Comparison of ENCODE assay signal across 1 cellular context in genomic region chr1:204320413-204320812, GRCh38.
TF ChIP-seq lines count a peak whose summit lies in the region.

No MANE protein-coding gene starts in this region.

TF ChIP-seq in K562, 482 proteins besides CTCF, POLR2A, EP300 and RAD21 (continued from another document and continues in another):
- TF ChIP-seq CHD7 (IDR thresholded peaks at IDR 0.05; ENCODE audit: low read depth, low read length), result no peak
- TF ChIP-seq ELF4 (CRISPR knock-in tag; IDR thresholded peaks at IDR 0.05), result no peak
- no peak for TF ChIP-seq SAP30 (IDR thresholded peaks at IDR 0.05; ENCODE audit: borderline replicate concordance, insufficient read depth, low read depth, low read length, poor library complexity, severe bottlenecking)
- TF ChIP-seq RBM25 (IDR thresholded peaks at IDR 0.05; ENCODE audit: low read depth, low read length, severe bottlenecking), result no peak
- TF ChIP-seq MEF2A (IDR thresholded peaks at IDR 0.05; ENCODE audit: control insufficient read depth, low read depth, low read length), result no peak
- no peak for TF ChIP-seq PPARD (CRISPR knock-in tag; IDR thresholded peaks at IDR 0.05)
- no peak for TF ChIP-seq HMGN3 (IDR thresholded peaks at IDR 0.05; ENCODE audit: borderline replicate concordance, extremely low read depth, insufficient read length, low read depth, low read length)
- no peak for TF ChIP-seq MYBL2 (IDR thresholded peaks at IDR 0.05; ENCODE audit: low read depth)
- TF ChIP-seq MYBL2 (CRISPR knock-in tag; IDR thresholded peaks at IDR 0.05; ENCODE audit: borderline replicate concordance), result no peak
- TF ChIP-seq DPF2 (IDR thresholded peaks at IDR 0.05), result 0 out of 2 replicates have a peak, but pooled peaks have one; percentile 27
- TF ChIP-seq, protein P1, sequence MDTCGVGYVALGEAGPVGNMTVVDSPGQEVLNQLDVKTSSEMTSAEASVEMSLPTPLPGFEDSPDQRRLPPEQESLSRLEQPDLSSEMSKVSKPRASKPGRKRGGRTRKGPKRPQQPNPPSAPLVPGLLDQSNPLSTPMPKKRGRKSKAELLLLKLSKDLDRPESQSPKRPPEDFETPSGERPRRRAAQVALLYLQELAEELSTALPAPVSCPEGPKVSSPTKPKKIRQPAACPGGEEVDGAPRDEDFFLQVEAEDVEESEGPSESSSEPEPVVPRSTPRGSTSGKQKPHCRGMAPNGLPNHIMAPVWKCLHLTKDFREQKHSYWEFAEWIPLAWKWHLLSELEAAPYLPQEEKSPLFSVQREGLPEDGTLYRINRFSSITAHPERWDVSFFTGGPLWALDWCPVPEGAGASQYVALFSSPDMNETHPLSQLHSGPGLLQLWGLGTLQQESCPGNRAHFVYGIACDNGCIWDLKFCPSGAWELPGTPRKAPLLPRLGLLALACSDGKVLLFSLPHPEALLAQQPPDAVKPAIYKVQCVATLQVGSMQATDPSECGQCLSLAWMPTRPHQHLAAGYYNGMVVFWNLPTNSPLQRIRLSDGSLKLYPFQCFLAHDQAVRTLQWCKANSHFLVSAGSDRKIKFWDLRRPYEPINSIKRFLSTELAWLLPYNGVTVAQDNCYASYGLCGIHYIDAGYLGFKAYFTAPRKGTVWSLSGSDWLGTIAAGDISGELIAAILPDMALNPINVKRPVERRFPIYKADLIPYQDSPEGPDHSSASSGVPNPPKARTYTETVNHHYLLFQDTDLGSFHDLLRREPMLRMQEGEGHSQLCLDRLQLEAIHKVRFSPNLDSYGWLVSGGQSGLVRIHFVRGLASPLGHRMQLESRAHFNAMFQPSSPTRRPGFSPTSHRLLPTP (IDR thresholded peaks at IDR 0.05; ENCODE audit: borderline replicate concordance, extremely low read depth, insufficient read length), result no peak
- TF ChIP-seq ZNF347 (CRISPR knock-in tag; IDR thresholded peaks at IDR 0.05; ENCODE audit: low read depth), result no peak
- TF ChIP-seq, protein P2, sequence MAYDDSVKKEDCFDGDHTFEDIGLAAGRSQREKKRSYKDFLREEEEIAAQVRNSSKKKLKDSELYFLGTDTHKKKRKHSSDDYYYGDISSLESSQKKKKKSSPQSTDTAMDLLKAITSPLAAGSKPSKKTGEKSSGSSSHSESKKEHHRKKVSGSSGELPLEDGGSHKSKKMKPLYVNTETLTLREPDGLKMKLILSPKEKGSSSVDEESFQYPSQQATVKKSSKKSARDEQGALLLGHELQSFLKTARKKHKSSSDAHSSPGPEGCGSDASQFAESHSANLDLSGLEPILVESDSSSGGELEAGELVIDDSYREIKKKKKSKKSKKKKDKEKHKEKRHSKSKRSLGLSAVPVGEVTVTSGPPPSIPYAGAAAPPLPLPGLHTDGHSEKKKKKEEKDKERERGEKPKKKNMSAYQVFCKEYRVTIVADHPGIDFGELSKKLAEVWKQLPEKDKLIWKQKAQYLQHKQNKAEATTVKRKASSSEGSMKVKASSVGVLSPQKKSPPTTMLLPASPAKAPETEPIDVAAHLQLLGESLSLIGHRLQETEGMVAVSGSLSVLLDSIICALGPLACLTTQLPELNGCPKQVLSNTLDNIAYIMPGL (CRISPR knock-in tag; IDR thresholded peaks at IDR 0.05), result no peak
- no peak for TF ChIP-seq ZNF561 (CRISPR knock-in tag; conservative IDR thresholded peaks at IDR 0.05)
- TF ChIP-seq, protein P3, sequence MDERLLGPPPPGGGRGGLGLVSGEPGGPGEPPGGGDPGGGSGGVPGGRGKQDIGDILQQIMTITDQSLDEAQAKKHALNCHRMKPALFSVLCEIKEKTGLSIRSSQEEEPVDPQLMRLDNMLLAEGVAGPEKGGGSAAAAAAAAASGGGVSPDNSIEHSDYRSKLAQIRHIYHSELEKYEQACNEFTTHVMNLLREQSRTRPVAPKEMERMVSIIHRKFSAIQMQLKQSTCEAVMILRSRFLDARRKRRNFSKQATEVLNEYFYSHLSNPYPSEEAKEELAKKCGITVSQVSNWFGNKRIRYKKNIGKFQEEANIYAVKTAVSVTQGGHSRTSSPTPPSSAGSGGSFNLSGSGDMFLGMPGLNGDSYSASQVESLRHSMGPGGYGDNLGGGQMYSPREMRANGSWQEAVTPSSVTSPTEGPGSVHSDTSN (CRISPR knock-in tag; IDR thresholded peaks at IDR 0.05; ENCODE audit: low read depth), result no peak
- TF ChIP-seq, protein P3 (tag; conservative IDR thresholded peaks at IDR 0.05; ENCODE audit: low read depth), result 0 out of 2 replicates have a peak, but pooled peaks have one; percentile 6
- TF ChIP-seq SRF (CRISPR knock-in tag; IDR thresholded peaks at IDR 0.05), result peak in 1 of 2 experiments; percentile 37; a peak in 1 of 4 replicates
- TF ChIP-seq ARID1B (IDR thresholded peaks at IDR 0.05), result peak; percentile 69; the same call in 1 of the 2 replicates
- no peak for TF ChIP-seq SUPT5H (IDR thresholded peaks at IDR 0.05)
- peak; percentile 77 for TF ChIP-seq MAFG (tag; conservative IDR thresholded peaks at IDR 0.05)
- TF ChIP-seq TBL1XR1 (IDR thresholded peaks at IDR 0.05; ENCODE audit: low read length in 2 of 2), result no peak
- TF ChIP-seq TAF9B (IDR thresholded peaks at IDR 0.05; ENCODE audit: partially characterized antibody), result no peak
- peak; percentile 62 for TF ChIP-seq ZNF395 (CRISPR knock-in tag; IDR thresholded peaks at IDR 0.05)
- no peak for TF ChIP-seq ZNF551 (CRISPR knock-in tag; IDR thresholded peaks at IDR 0.05)
- TF ChIP-seq PREB (CRISPR knock-in tag; IDR thresholded peaks at IDR 0.05), result no peak
- no peak for TF ChIP-seq LCOR (CRISPR knock-in tag; IDR thresholded peaks at IDR 0.05)
- TF ChIP-seq RUNX1 (IDR thresholded peaks at IDR 0.05; ENCODE audit: low read depth), result no peak
- TF ChIP-seq RCOR1 (IDR thresholded peaks at IDR 0.05; ENCODE audit: borderline replicate concordance in 1 of 2, low read depth in 2 of 2, low read length in 2 of 2), result 0 out of 4 replicates have a peak, but pooled peaks of 1 of the 2 experiments have one; percentile 4
- no peak for TF ChIP-seq ASH1L (IDR thresholded peaks at IDR 0.05; ENCODE audit: borderline replicate concordance, low read depth, partially characterized antibody)
- TF ChIP-seq SRSF7 (optimal IDR thresholded peaks at IDR 0.05; ENCODE audit: low read depth, low read length), result no peak
- no peak for TF ChIP-seq CBFB (CRISPR knock-in tag; IDR thresholded peaks at IDR 0.05)
- TF ChIP-seq ESRRB (CRISPR knock-in tag; IDR thresholded peaks at IDR 0.05; ENCODE audit: borderline replicate concordance), result no peak
- TF ChIP-seq MLX (CRISPR knock-in tag; conservative IDR thresholded peaks at IDR 0.05), result no peak
- no peak for TF ChIP-seq E2F4 (CRISPR knock-in tag; IDR thresholded peaks at IDR 0.05; ENCODE audit: low read depth)
- TF ChIP-seq NCOA2 (IDR thresholded peaks at IDR 0.05; ENCODE audit: partially characterized antibody in 2 of 2), result no peak
